ENCODE assay signal across 12 cellular contexts in genomic region chr10:70481831-70482530, GRCh38. TPM values are rescaled to one million over a fixed set of nuclear protein-coding genes. Genes with fewer than 3 reads are reported as not detected.
DNase-seq lines count a peak whose midpoint lies in the region; ATAC-seq and TF ChIP-seq lines count a peak whose summit lies in the region.
"Had no signal": no experiment of that assay in that cellular context is flagged by ENCODE, and none has a peak within 500 bp of the region (broad histone marks: within the 10 kb centered on the region; RNA-seq: fewer than 3 reads in every experiment).

No MANE protein-coding gene starts in this region.

- intact Hi-C loops in heart right ventricle (cut with DNase I) (loop anchor here in 1 of 10 donors (1.0 kb wide), 1 partner anchor 27 kb away; no protein-coding TSS in a partner anchor), ovary (cut with DNase I) (no loop called here), vagina (cut with DNase I) (no loop called here)

- DNase-seq in heart right ventricle (peak; percentile 72 to 87), ovary (peak; percentile 46 to 67 (median 66)), vagina (ENCODE audit: extremely low spot score in 2 of 2) (no peak), NCI-H345 (lab: John Stamatoyannopoulos, UW) (no peak)
- DNase-seq: amniotic stem cell, NCI-H82, WERI-Rb-1 had no signal

- H3K27ac ChIP-seq in heart right ventricle (peak overlapping the region; percentile 38 to 91 (median 74)), ovary (peak overlapping the region in 1 of 2 donors; percentile 61), vagina (peak overlapping the region; percentile 30)
- H3K27ac ChIP-seq: SK-N-MC, WERI-Rb-1 had no signal

- TF ChIP-seq CTCF in brain (conservative IDR thresholded peaks at IDR 0.05): no peak
- peak in 4 of 9 donors; percentile 9 to 39 (median 38) for TF ChIP-seq CTCF in heart right ventricle (IDR thresholded peaks at IDR 0.05)
- no peak for TF ChIP-seq CTCF in ovary (IDR thresholded peaks at IDR 0.05)
- no peak for TF ChIP-seq CTCF in vagina (IDR thresholded peaks at IDR 0.05)

- H3K4me3 ChIP-seq in heart right ventricle: peak overlapping the region in 1 of 10 donors; percentile 1
- H3K4me3 ChIP-seq in ovary: no peak overlapping the region
- no peak overlapping the region for H3K4me3 ChIP-seq in vagina
- H3K4me3 ChIP-seq: SK-N-MC had no signal

- TF ChIP-seq POLR2A in ovary (IDR thresholded peaks at IDR 0.05) (no peak), vagina (IDR thresholded peaks at IDR 0.05) (no peak)

- peaks cover 0 to 28% (median 0%) of the 10 kb centered on the region in 7 donors for H3K27me3 ChIP-seq in heart right ventricle
- H3K27me3 ChIP-seq in ovary: no peaks in the 10 kb centered on the region
- H3K27me3 ChIP-seq in vagina: no peaks in the 10 kb centered on the region

- TF ChIP-seq EP300 in ovary (IDR thresholded peaks at IDR 0.05): no peak

- H3K4me1 Mint-ChIP-seq in brain: peaks cover 46% of the 10 kb centered on the region

- no peaks in the 10 kb centered on the region for H3K9me3 ChIP-seq in heart right ventricle
- no peaks in the 10 kb centered on the region for H3K9me3 ChIP-seq in ovary
- H3K9me3 ChIP-seq in vagina: no peaks in the 10 kb centered on the region

- 14 to 18% methylated on average over 7 of the region's 7 CpGs for WGBS in heart right ventricle, 2 donors
- 21 to 27% (median 26%) methylated on average over 7 of the region's 7 CpGs for whole genome bisulfite sequencing in ovary, 3 donors

- no peaks in the 10 kb centered on the region for H3K9me3 Mint-ChIP-seq in brain
- H3K9me3 Mint-ChIP-seq: natural killer cell treated with Interleukin-12 subunit alpha and Interleukin-12 subunit beta and Interleukin-15 and Interleukin-18, amount 100 ng/mL, for 72 hours had no signal

- peak overlapping the region in 1 of 5 experiments; percentile 79 for H3K4me3 Mint-ChIP-seq in brain
- H3K4me3 Mint-ChIP-seq: natural killer cell treated with Interleukin-12 subunit alpha and Interleukin-12 subunit beta and Interleukin-15 and Interleukin-18, amount 100 ng/mL, for 72 hours had no signal

- peaks cover 7% of the 10 kb centered on the region for H3K36me3 Mint-ChIP-seq in brain
- H3K36me3 Mint-ChIP-seq: natural killer cell treated with Interleukin-12 subunit alpha and Interleukin-12 subunit beta and Interleukin-15 and Interleukin-18, amount 100 ng/mL, for 72 hours had no signal

- H3K4me1 ChIP-seq in heart right ventricle (peaks cover 41 to 89% (median 71%) of the 10 kb centered on the region in 9 donors), ovary (ENCODE audit: insufficient read depth) (peaks cover 28% of the 10 kb centered on the region), vagina (peaks cover 38% of the 10 kb centered on the region)

- H3K27ac Mint-ChIP-seq in brain: peak overlapping the region in 3 of 5 experiments; percentile 15 to 70 (median 37)

- H3K36me3 ChIP-seq in heart right ventricle (peaks cover 0 to 16% (median 0%) of the 10 kb centered on the region in 9 donors), ovary (no peaks in the 10 kb centered on the region), vagina (no peaks in the 10 kb centered on the region)
- H3K36me3 ChIP-seq: WERI-Rb-1 had no signal

- peak; percentile 69 to 85 (median 84) for ATAC-seq in heart right ventricle
- no peak for ATAC-seq in GM18858 (IDR thresholded peaks at IDR 0.05; ENCODE audit: unreplicated experiment)
- no peak for ATAC-seq in HG03045 (IDR thresholded peaks at IDR 0.05; ENCODE audit: unreplicated experiment)
- ATAC-seq: natural killer cell treated with Interleukin-12 subunit alpha and Interleukin-12 subunit beta and Interleukin-15 and Interleukin-18, amount 100 ng/mL, for 72 hours had no signal

- H3K27me3 Mint-ChIP-seq in brain: peaks cover under 1% of the 10 kb centered on the region

RNA-seq across cellular contexts. Expression of gene PALD1, which starts 3.4 kb away (rescaled TPM):
- 6.4 TPM for polyA plus RNA-seq in brain (ENCODE audit: insufficient read depth, low read depth, low replicate concordance)
- total RNA-seq in heart right ventricle: 10 to 100 TPM in 1 of 10 donors, 1 to 10 TPM in 9; 4.8 to 10.3 (median 6.1) TPM
- polyA plus RNA-seq in heart right ventricle: 1 to 10 TPM; 4.1 to 5.6 TPM
- 10 to 100 TPM in 2 of 7 donors, 1 to 10 TPM in 5; 3.3 to 10.5 (median 6.8) TPM for total RNA-seq in ovary
- 1 to 10 TPM; 2.2 to 7.5 TPM for polyA plus RNA-seq in ovary
- total RNA-seq in vagina: 6.9 TPM

RNA-seq across cellular contexts. Expression of gene NODAL, which starts 40.5 kb away (rescaled TPM):
- polyA plus RNA-seq in brain (ENCODE audit: insufficient read depth, low read depth, low replicate concordance) (1.3 TPM), heart right ventricle (under 1 TPM in 1 of 2 donors, not detected in 1; 0.04 TPM), ovary (under 1 TPM in 1 of 2 donors, not detected in 1; 0.04 TPM)
- total RNA-seq in heart right ventricle (under 1 TPM in 1 of 10 donors, not detected in 9; 0.29 TPM), ovary (not detected), vagina (not detected)
- total RNA-seq: natural killer cell treated with Interleukin-12 subunit alpha and Interleukin-12 subunit beta and Interleukin-15 and Interleukin-18, amount 100 ng/mL, for 72 hours had no signal

Comparison
In these comparisons a context has a peak if more than half of its experiments do, and no peak if none do; other contexts are left out.
1. ATAC-seq: peak in heart right ventricle (8 of 8); none in GM18858 (single experiment) and HG03045 (single experiment).
2. DNase-seq: peak in heart right ventricle (2 of 2) and ovary (5 of 5); none in vagina (0 of 2) and NCI-H345 (single experiment).